ENCODE assay signal across 6 cellular contexts in genomic region chr1:36089393-36090121, GRCh38. TPM values are rescaled to one million over a fixed set of nuclear protein-coding genes. Genes with fewer than 3 reads are reported as not detected.
DNase-seq lines count a peak whose midpoint lies in the region; ATAC-seq, FAIRE-seq and TF ChIP-seq lines count a peak whose summit lies in the region.

No MANE protein-coding gene starts in this region.

- H3K4me3 Mint-ChIP-seq in progenitor cell of endocrine pancreas (ENCODE audit: low read depth): peak overlapping the region; percentile 89

- peaks cover 1% of the 10 kb centered on the region for H3K36me3 Mint-ChIP-seq in progenitor cell of endocrine pancreas (ENCODE audit: insufficient read depth)

- H3K27ac Mint-ChIP-seq in progenitor cell of endocrine pancreas: peak overlapping the region; percentile 93

- peak overlapping the region in 54 of 59 donors; percentile 49 to 97 (median 90) for H3K27ac ChIP-seq in dorsolateral prefrontal cortex

- H3K27me3 Mint-ChIP-seq in progenitor cell of endocrine pancreas: no peaks in the 10 kb centered on the region

- H3K27me3 ChIP-seq in dorsolateral prefrontal cortex: peaks cover 0 to 4% (median 0%) of the 10 kb centered on the region in 45 donors

- intact Hi-C loops in dorsolateral prefrontal cortex (cut with DNase I): loop anchor here (5.0 to 10.0 kb wide), 5 partner anchors 155 to 278 kb away; partner anchors contain the start of genes AGO1 (in 2 of the 2) and AGO3 (in 2 of the 2)

- DNase-seq in Daoy (ENCODE audit: low read depth) (peak; percentile 72), LNCaP clone FGC (ENCODE audit: low read depth) (no peak), dorsolateral prefrontal cortex (peak in 1 of 10 donors; percentile 42), progenitor cell of endocrine pancreas (ENCODE audit: low spot score, unreplicated experiment) (no peak), D721Med (ENCODE audit: insufficient read length, low spot score) (no peak)

- H3K4me3 ChIP-seq in LNCaP clone FGC (ENCODE audit: low read depth, low read length): peak overlapping the region; percentile 99
- peak overlapping the region; percentile 71 to 100 (median 95) for H3K4me3 ChIP-seq in dorsolateral prefrontal cortex

- H3K9me3 Mint-ChIP-seq in progenitor cell of endocrine pancreas (ENCODE audit: low read depth): no peaks in the 10 kb centered on the region

- ATAC-seq in activated CD4-positive, CD25-positive, alpha-beta regulatory T cell treated with anti-CD3 and anti-CD28 coated beads, Interleukin-2, amount 50 U/mL, for 24 hours: no peak

- no peak for FAIRE-seq in D721Med (lab: Jason Lieb, UNC)

- peaks cover 14% of the 10 kb centered on the region for H3K4me1 Mint-ChIP-seq in progenitor cell of endocrine pancreas (ENCODE audit: low read depth)

- no peak for TF ChIP-seq CTCF in LNCaP clone FGC (IDR thresholded peaks at IDR 0.05; ENCODE audit: control insufficient read depth, extremely low read depth, insufficient read depth)
- no peak for TF ChIP-seq CTCF in dorsolateral prefrontal cortex (IDR thresholded peaks at IDR 0.05 in 54 of 56, conservative IDR thresholded peaks at IDR 0.05 in 2 of 56; ENCODE audit: low read depth in 1 of 56, partially characterized antibody in 56 of 56)
- no peak for TF ChIP-seq CTCF in progenitor cell of endocrine pancreas (IDR thresholded peaks at IDR 0.05; ENCODE audit: unreplicated experiment)
- TF ChIP-seq CTCF in D721Med (IDR thresholded peaks at IDR 0.05; ENCODE audit: insufficient read depth, missing control alignments): no peak

RNA-seq across cellular contexts. Expression of gene ADPRS, which starts 0.9 kb away (rescaled TPM):
- total RNA-seq in Daoy (2014; rRNA removed; shearing (Covaris generic)): 116 and 118 TPM in 2 replicates
- total RNA-seq in dorsolateral prefrontal cortex (10 to 100 TPM; 14.4 to 31.1 (median 20.5) TPM), progenitor cell of endocrine pancreas (28.4 and 30.0 TPM in 2 replicates)

RNA-seq across cellular contexts. Expression of gene TEKT2, which starts 5.7 kb away (rescaled TPM):
- not detected in 2 replicates for total RNA-seq in Daoy (2014; rRNA removed; shearing (Covaris generic))
- total RNA-seq in dorsolateral prefrontal cortex (1 to 10 TPM in 114 of 120 experiments, under 1 TPM in 6; 0.49 to 6.0 (median 2.3) TPM), progenitor cell of endocrine pancreas (17.8 and 20.2 TPM in 2 replicates)

RNA-seq across cellular contexts. Expression of gene COL8A2, which starts 35.5 kb away (rescaled TPM):
- 2.2 and 3.7 TPM in 2 replicates for total RNA-seq in Daoy (2014; rRNA removed; shearing (Covaris generic))
- total RNA-seq in dorsolateral prefrontal cortex (1 to 10 TPM in 92 of 120 experiments, under 1 TPM in 28; 0.33 to 4.9 (median 1.3) TPM), progenitor cell of endocrine pancreas (0.10 and 0.18 TPM in 2 replicates)

RNA-seq across cellular contexts. Expression of gene TRAPPC3, which starts 59.7 kb away (rescaled TPM):
- total RNA-seq in Daoy (2014; rRNA removed; shearing (Covaris generic)): 129 and 141 TPM in 2 replicates
- total RNA-seq in dorsolateral prefrontal cortex (10 to 100 TPM; 41.0 to 81.9 (median 61.8) TPM), progenitor cell of endocrine pancreas (61.0 and 63.6 TPM in 2 replicates)
